8 cellular contexts compared by ENCODE assay signal in the genomic region with DNA sequence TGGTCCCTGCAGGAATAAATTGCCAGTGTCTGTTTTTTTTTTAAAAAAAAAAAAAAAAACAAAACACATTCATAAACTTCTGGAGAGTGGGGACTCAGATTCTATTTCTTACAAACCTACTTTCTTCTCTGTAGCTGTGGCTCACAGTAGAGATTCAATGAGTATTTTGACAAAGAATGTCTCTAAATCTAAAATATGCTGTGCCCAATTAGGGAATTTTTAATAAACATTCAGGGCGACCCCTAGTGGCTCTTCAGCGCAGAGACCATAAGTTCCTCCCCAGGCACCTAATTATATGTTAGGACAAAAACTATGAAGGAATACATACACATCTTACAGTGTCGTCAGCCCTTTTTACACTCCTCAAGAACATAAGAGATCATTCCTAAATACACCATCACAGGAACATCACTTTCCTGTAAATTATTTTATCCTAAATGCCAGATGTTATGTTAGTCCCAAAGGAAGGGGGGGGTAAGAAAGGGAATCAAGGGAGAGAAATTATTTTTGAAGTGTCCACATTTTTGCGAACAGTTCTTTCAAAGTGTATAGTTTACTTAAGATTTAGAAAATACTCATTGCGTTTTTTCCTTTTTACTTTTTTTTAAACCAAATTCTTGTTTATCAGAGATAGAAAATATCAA. TPM values are rescaled to one million over a fixed set of nuclear protein-coding genes. Genes with fewer than 3 reads are reported as not detected.
DNase-seq lines count a peak whose midpoint lies in the region; ATAC-seq, FAIRE-seq and TF ChIP-seq lines count a peak whose summit lies in the region.

No MANE protein-coding gene starts in this region.

- BruUV-seq in HepG2 (replicated peaks; lab: Mats Ljungman, UMichigan) = no TSS peak

- no peak overlapping the region for H2AFZ ChIP-seq in OCI-LY1 (ENCODE audit: low read length)
- H2AFZ ChIP-seq in HepG2 (ENCODE audit: low read length) = no peak overlapping the region

- H3K27me3 ChIP-seq in HL-60 (ENCODE audit: insufficient read depth, poor library complexity, severe bottlenecking) (no peaks in the 10 kb centered on the region), OCI-LY1 (ENCODE audit: insufficient read depth, low read length) (no peaks in the 10 kb centered on the region), breast epithelium (no peaks in the 10 kb centered on the region), HepG2 (ENCODE audit: control insufficient read depth in 1 of 2, insufficient read depth in 2 of 2, low read length in 2 of 2) (no peaks in the 10 kb centered on the region), thoracic aorta (replicated peaks; ENCODE audit: insufficient read depth) (no peaks in the 10 kb centered on the region)

- no peak for TF ChIP-seq POLR2A in breast epithelium (IDR thresholded peaks at IDR 0.05)
- TF ChIP-seq POLR2A in HepG2 (IDR thresholded peaks at IDR 0.05; ENCODE audit: insufficient read depth in 1 of 2, low read depth in 2 of 2, low read length in 2 of 2) = no peak

- no peak for TF ChIP-seq EP300 in HepG2 (IDR thresholded peaks at IDR 0.05; ENCODE audit: low read depth in 2 of 2, low read length in 2 of 2)
- no peak for TF ChIP-seq EP300 in HepG2 (CRISPR knock-in tag; IDR thresholded peaks at IDR 0.05; ENCODE audit: borderline replicate concordance)

- H3K27ac ChIP-seq in HL-60 (replicated peaks) = no peak overlapping the region
- H3K27ac ChIP-seq in OCI-LY1 (ENCODE audit: low read depth, low read length, poor library complexity, severe bottlenecking) = no peak overlapping the region
- peak overlapping the region in 1 of 2 donors; percentile 91 for H3K27ac ChIP-seq in breast epithelium
- no peak overlapping the region for H3K27ac ChIP-seq in HepG2 (ENCODE audit: extremely low read length, insufficient read depth, low read length)
- H3K27ac ChIP-seq in thoracic aorta = peak overlapping the region in 1 of 2 donors; percentile 83

- WGBS in HepG2 (ENCODE audit: low lambda C conversion rate) = 14% methylated on average over 5 of the region's 5 CpGs

- ATAC-seq in HepG2 = peak; percentile 55; the same call in 2 of the 3 replicates
- ATAC-seq in thoracic aorta (ENCODE audit: insufficient number of reproducible peaks, low FRiP score, low read depth) = peak; percentile 37
- ATAC-seq in HG02678 (IDR thresholded peaks at IDR 0.05; ENCODE audit: unreplicated experiment) = no peak
- ATAC-seq in HG03108 (IDR thresholded peaks at IDR 0.05; ENCODE audit: unreplicated experiment) = no peak

- peak; percentile 40 for DNase-seq in COR-L47 (lab: John Stamatoyannopoulos, UW)
- DNase-seq in HL-60 (ENCODE audit: low read depth in 1 of 2, low spot score in 1 of 2) = peak in 1 of 2 experiments; percentile 41
- DNase-seq in breast epithelium (ENCODE audit: low spot score in 2 of 2) = no peak
- peak; percentile 63 for DNase-seq in HepG2 (ENCODE audit: low spot score)
- DNase-seq in thoracic aorta (ENCODE audit: low spot score) = no peak

- H3K9me3 ChIP-seq in OCI-LY1 (ENCODE audit: low read length) (no peaks in the 10 kb centered on the region), breast epithelium (no peaks in the 10 kb centered on the region), HepG2 (ENCODE audit: low read length) (no peaks in the 10 kb centered on the region), thoracic aorta (no peaks in the 10 kb centered on the region)

- no peak overlapping the region for H3K9ac ChIP-seq in OCI-LY1 (ENCODE audit: low read length)
- H3K9ac ChIP-seq in HepG2 (ENCODE audit: insufficient read depth, low read depth, low read length) = no peak overlapping the region

- no peaks in the 10 kb centered on the region for H3K36me3 ChIP-seq in OCI-LY1 (ENCODE audit: insufficient read depth, low read length)
- peaks cover 5% of the 10 kb centered on the region for H3K36me3 ChIP-seq in breast epithelium
- no peaks in the 10 kb centered on the region for H3K36me3 ChIP-seq in HepG2 (replicated peaks in 1 of 2; ENCODE audit: control insufficient read depth in 1 of 2, insufficient read depth in 2 of 2, low read length in 2 of 2)
- peaks cover 16% of the 10 kb centered on the region for H3K36me3 ChIP-seq in thoracic aorta

- CTCF ChIA-PET in HepG2 (lab: Yijun Ruan, JAX; ENCODE audit: low intra/inter-chr PET ratio, low total read pairs) = interaction anchor here (0.7 to 2.2 kb wide), 5 partner anchors 93 to 302 kb away, joined by 3 to 23 read pairs (median 12); no protein-coding TSS in a partner anchor

- FAIRE-seq in HepG2 (lab: Jason Lieb, UNC) = peak; percentile 32

- H3K79me2 ChIP-seq in OCI-LY1 (ENCODE audit: insufficient read depth, low read length) (no peaks in the 10 kb centered on the region), HepG2 (ENCODE audit: insufficient read depth, low read length) (no peaks in the 10 kb centered on the region)

- H4K20me1 ChIP-seq in OCI-LY1 (ENCODE audit: insufficient read depth, low read length) (no peaks in the 10 kb centered on the region), HepG2 (ENCODE audit: insufficient read depth, low read length) (no peaks in the 10 kb centered on the region)

- H3K4me1 ChIP-seq in OCI-LY1 (ENCODE audit: insufficient read depth, low read length, severe bottlenecking) (no peaks in the 10 kb centered on the region), breast epithelium (peaks cover 5 to 44% of the 10 kb centered on the region in 2 donors), HepG2 (ENCODE audit: insufficient read depth, low read length) (peaks cover 38% of the 10 kb centered on the region), thoracic aorta (ENCODE audit: control insufficient read depth in 1 of 2, low read depth in 2 of 2) (peaks cover 37 to 81% of the 10 kb centered on the region in 2 donors)

- intact Hi-C loops in breast epithelium (cut with DNase I; ENCODE audit: low total_unique reads) = loop anchor here (10.0 kb wide), 1 partner anchor 301 kb away; no protein-coding TSS in a partner anchor
- intact Hi-C loops in HepG2 (cut with micrococcal nuclease; ENCODE audit: unreplicated experiment) = loop anchor here (1.0 to 5.0 kb wide), 6 partner anchors 78 to 307 kb away; no protein-coding TSS in a partner anchor

- no peaks in the 10 kb centered on the region for H3F3A ChIP-seq in OCI-LY1 (ENCODE audit: insufficient read depth, low read length)

- no peak overlapping the region for H3K4me2 ChIP-seq in OCI-LY1 (ENCODE audit: low read length)
- no peak overlapping the region for H3K4me2 ChIP-seq in HepG2 (ENCODE audit: low read depth, low read length)

- H3K9me2 ChIP-seq in OCI-LY1 (ENCODE audit: low read depth, low read length) = no peaks in the 10 kb centered on the region

- TF ChIP-seq RAD21 in HepG2 (CRISPR knock-in tag; IDR thresholded peaks at IDR 0.05) = peak; percentile 78

- TF ChIP-seq CTCF in HL-60 (IDR thresholded peaks at IDR 0.05; ENCODE audit: insufficient read depth, low read length) (peak; percentile 77), OCI-LY1 (IDR thresholded peaks at IDR 0.05; ENCODE audit: low read length) (peak; percentile 84), breast epithelium (IDR thresholded peaks at IDR 0.05) (peak; percentile 69 to 83 (median 82)), HepG2 (CRISPR knock-in tag; IDR thresholded peaks at IDR 0.05) (peak; percentile 85), thoracic aorta (IDR thresholded peaks at IDR 0.05) (peak; percentile 74)

- in situ Hi-C loops in HepG2 (cut with HindIII; ENCODE audit: extremely low pct_ligation_motif_present, low pct_unique_long_range_greater_than_20kb) = loop anchor here (5.0 kb wide), 1 partner anchor 208 kb away; no protein-coding TSS in a partner anchor

- POLR2A ChIA-PET in HepG2 (lab: Yijun Ruan, JAX) = no interaction called here

- no peak overlapping the region for H3K4me3 ChIP-seq in HL-60 (replicated peaks; ENCODE audit: insufficient read depth, low read length)
- H3K4me3 ChIP-seq in OCI-LY1 (ENCODE audit: low read depth, low read length, poor library complexity, severe bottlenecking) = no peak overlapping the region
- H3K4me3 ChIP-seq in breast epithelium = no peak overlapping the region
- H3K4me3 ChIP-seq in HepG2 (replicated peaks in 1 of 3; ENCODE audit: insufficient read depth in 1 of 3, low read depth in 2 of 3, low read length in 3 of 3) = no peak overlapping the region
- no peak overlapping the region for H3K4me3 ChIP-seq in thoracic aorta

RNA-seq across cellular contexts. Expression of a gene that starts 21.8 kb away (rescaled TPM):
- total RNA-seq in breast epithelium = 10 to 100 TPM; 32.6 to 47.2 (median 44.5) TPM
- 82.8 and 114 TPM in 2 replicates for total RNA-seq in HepG2 (2016; rRNA removed; fragmentation: Illumina TruSeq; extraction: Trizol)
- total RNA-seq in HepG2 (2016; cell fraction: cytosol; rRNA removed; fragmentation: Illumina TruSeq; extraction: Trizol; ENCODE audit: low read depth) = 21.7 and 25.6 TPM in 2 replicates
- total RNA-seq in HepG2 (2016; cell fraction: insoluble cytoplasmic fraction; rRNA removed; fragmentation: Illumina TruSeq; extraction: Trizol) = 86.7 and 113 TPM in 2 replicates
- 37.5 and 43.6 TPM in 2 replicates for total RNA-seq in HepG2 (2016; cell fraction: membrane; rRNA removed; fragmentation: Illumina TruSeq; extraction: Trizol)
- 54.4 and 60.1 TPM in 2 replicates for total RNA-seq in HepG2 (2016; cell fraction: nucleus; rRNA removed; fragmentation: Illumina TruSeq; extraction: Trizol)
- polyA plus RNA-seq in HepG2 (2011; rRNA removed) = 62.9 and 81.9 TPM in 2 replicates
- 50.7 and 67.7 TPM in 2 replicates for polyA plus RNA-seq in HepG2 (2011; cell fraction: cytosol; rRNA removed)
- 23.7 and 25.9 TPM in 2 replicates for polyA plus RNA-seq in HepG2 (2011; cell fraction: nucleus; rRNA removed)
- 95.6 and 106 TPM in 2 replicates for polyA plus RNA-seq in HepG2 (2012)
- polyA plus RNA-seq in HepG2 (2016; cell fraction: cytosol; fragmentation: Illumina TruSeq; extraction: Trizol; ENCODE audit: low read depth) = 28.8 and 29.8 TPM in 2 replicates
- polyA plus RNA-seq in HepG2 (2016; cell fraction: insoluble cytoplasmic fraction; fragmentation: Illumina TruSeq; extraction: Trizol; ENCODE audit: low read depth) = 148 and 163 TPM in 2 replicates
- 36.9 and 37.4 TPM in 2 replicates for polyA plus RNA-seq in HepG2 (2016; cell fraction: membrane; fragmentation: Illumina TruSeq; extraction: Trizol; ENCODE audit: low read depth)
- 119 and 123 TPM in 2 replicates for polyA plus RNA-seq in HepG2 (2016; cell fraction: nucleus; fragmentation: Illumina TruSeq; extraction: Trizol; ENCODE audit: insufficient read depth, low read depth)
- 14.8 and 29.0 TPM in 2 replicates for polyA minus RNA-seq in HepG2 (2011; rRNA and poly(A)+ RNA removed; ENCODE audit: low replicate concordance)
- 25.5 and 28.8 TPM in 2 replicates for polyA minus RNA-seq in HepG2 (2011; cell fraction: cytosol; rRNA and poly(A)+ RNA removed)
- 45.3 and 48.5 TPM in 2 replicates for polyA minus RNA-seq in HepG2 (2011; cell fraction: nucleus; rRNA and poly(A)+ RNA removed)
- 10 to 100 TPM; 14.6 to 16.9 TPM for total RNA-seq in thoracic aorta

RNA-seq across cellular contexts. Expression of a gene that starts 56.9 kb away (rescaled TPM):
- total RNA-seq in breast epithelium (10 to 100 TPM; 18.9 to 41.6 (median 24.6) TPM), HepG2 (2016; rRNA removed; fragmentation: Illumina TruSeq; extraction: Trizol) (64.5 and 103 TPM in 2 replicates), thoracic aorta (10 to 100 TPM; 17.3 to 24.5 TPM)
- 8.3 and 8.7 TPM in 2 replicates for total RNA-seq in HepG2 (2016; cell fraction: cytosol; rRNA removed; fragmentation: Illumina TruSeq; extraction: Trizol; ENCODE audit: low read depth)
- total RNA-seq in HepG2 (2016; cell fraction: insoluble cytoplasmic fraction; rRNA removed; fragmentation: Illumina TruSeq; extraction: Trizol) = 62.9 and 102 TPM in 2 replicates
- total RNA-seq in HepG2 (2016; cell fraction: membrane; rRNA removed; fragmentation: Illumina TruSeq; extraction: Trizol) = 16.0 and 23.6 TPM in 2 replicates
- total RNA-seq in HepG2 (2016; cell fraction: nucleus; rRNA removed; fragmentation: Illumina TruSeq; extraction: Trizol) = 44.4 and 50.7 TPM in 2 replicates
- polyA plus RNA-seq in HepG2 (2011; rRNA removed) = 10.8 and 12.3 TPM in 2 replicates
- 7.1 and 10.7 TPM in 2 replicates for polyA plus RNA-seq in HepG2 (2011; cell fraction: cytosol; rRNA removed)
- polyA plus RNA-seq in HepG2 (2011; cell fraction: nucleus; rRNA removed) = 7.0 and 7.9 TPM in 2 replicates
- polyA plus RNA-seq in HepG2 (2012) = 24.5 and 37.7 TPM in 2 replicates
- 4.5 and 4.7 TPM in 2 replicates for polyA plus RNA-seq in HepG2 (2016; cell fraction: cytosol; fragmentation: Illumina TruSeq; extraction: Trizol; ENCODE audit: low read depth)
- polyA plus RNA-seq in HepG2 (2016; cell fraction: insoluble cytoplasmic fraction; fragmentation: Illumina TruSeq; extraction: Trizol; ENCODE audit: low read depth) = 69.8 and 72.6 TPM in 2 replicates
- polyA plus RNA-seq in HepG2 (2016; cell fraction: membrane; fragmentation: Illumina TruSeq; extraction: Trizol; ENCODE audit: low read depth) = 7.0 and 7.5 TPM in 2 replicates
- 51.1 and 58.0 TPM in 2 replicates for polyA plus RNA-seq in HepG2 (2016; cell fraction: nucleus; fragmentation: Illumina TruSeq; extraction: Trizol; ENCODE audit: insufficient read depth, low read depth)
- 5.1 and 9.0 TPM in 2 replicates for polyA minus RNA-seq in HepG2 (2011; rRNA and poly(A)+ RNA removed; ENCODE audit: low replicate concordance)
- 17.9 and 18.2 TPM in 2 replicates for polyA minus RNA-seq in HepG2 (2011; cell fraction: cytosol; rRNA and poly(A)+ RNA removed)
- 46.4 and 51.1 TPM in 2 replicates for polyA minus RNA-seq in HepG2 (2011; cell fraction: nucleus; rRNA and poly(A)+ RNA removed)

RNA-seq across cellular contexts. Expression of a gene that starts 57.0 kb away (rescaled TPM):
- total RNA-seq in breast epithelium (1 to 10 TPM in 1 of 3 donors, under 1 TPM in 2; 0.33 to 2.4 (median 0.59) TPM), HepG2 (2016; rRNA removed; fragmentation: Illumina TruSeq; extraction: Trizol) (0.27 TPM in 1 of 2 replicates, not detected in the other), thoracic aorta (under 1 TPM in 1 of 2 donors, not detected in 1; 0.27 TPM)
- not detected in 2 replicates for total RNA-seq in HepG2 (2016; cell fraction: cytosol; rRNA removed; fragmentation: Illumina TruSeq; extraction: Trizol; ENCODE audit: low read depth)
- 0.24 TPM in 1 of 2 replicates, not detected in the other for total RNA-seq in HepG2 (2016; cell fraction: insoluble cytoplasmic fraction; rRNA removed; fragmentation: Illumina TruSeq; extraction: Trizol)
- not detected in 2 replicates for total RNA-seq in HepG2 (2016; cell fraction: membrane; rRNA removed; fragmentation: Illumina TruSeq; extraction: Trizol)
- 1.0 TPM in 1 of 2 replicates, not detected in the other for total RNA-seq in HepG2 (2016; cell fraction: nucleus; rRNA removed; fragmentation: Illumina TruSeq; extraction: Trizol)
- not detected in 2 replicates for polyA plus RNA-seq in HepG2 (2011; rRNA removed)
- polyA plus RNA-seq in HepG2 (2011; cell fraction: cytosol; rRNA removed) = 0.12 and 0.17 TPM in 2 replicates
- 0.50 TPM in 1 of 2 replicates, not detected in the other for polyA plus RNA-seq in HepG2 (2011; cell fraction: nucleus; rRNA removed)
- polyA plus RNA-seq in HepG2 (2012) = 0.12 TPM in 1 of 2 replicates, not detected in the other
- polyA plus RNA-seq in HepG2 (2016; cell fraction: cytosol; fragmentation: Illumina TruSeq; extraction: Trizol; ENCODE audit: low read depth) = not detected in 2 replicates
- polyA plus RNA-seq in HepG2 (2016; cell fraction: insoluble cytoplasmic fraction; fragmentation: Illumina TruSeq; extraction: Trizol; ENCODE audit: low read depth) = not detected in 2 replicates
- polyA plus RNA-seq in HepG2 (2016; cell fraction: membrane; fragmentation: Illumina TruSeq; extraction: Trizol; ENCODE audit: low read depth) = not detected in 2 replicates
- polyA plus RNA-seq in HepG2 (2016; cell fraction: nucleus; fragmentation: Illumina TruSeq; extraction: Trizol; ENCODE audit: insufficient read depth, low read depth) = 0.77 TPM in 1 of 2 replicates, not detected in the other
- not detected in 2 replicates for polyA minus RNA-seq in HepG2 (2011; rRNA and poly(A)+ RNA removed; ENCODE audit: low replicate concordance)
- polyA minus RNA-seq in HepG2 (2011; cell fraction: cytosol; rRNA and poly(A)+ RNA removed) = not detected in 2 replicates
- polyA minus RNA-seq in HepG2 (2011; cell fraction: nucleus; rRNA and poly(A)+ RNA removed) = 0.64 TPM in 1 of 2 replicates, not detected in the other

Comparison
In these comparisons a context has a peak if more than half of its experiments do, and no peak if none do; other contexts are left out.
1. DNase-seq: peak in COR-L47 (single experiment) and HepG2 (single experiment); none in breast epithelium (0 of 2) and thoracic aorta (single experiment).
2. ATAC-seq: peak in HepG2 (single experiment) and thoracic aorta (single experiment); none in HG02678 (single experiment) and HG03108 (single experiment).
3. Peak in every context shown above with its lines, with median percentiles within 50 percentile points of each other: CTCF ChIP-seq.